In genomic region chr14:91352101-91352500, GRCh38 we compare ENCODE assay signal across 9 cellular contexts.
DNase-seq lines count a peak whose midpoint lies in the region; ATAC-seq, FAIRE-seq and TF ChIP-seq lines count a peak whose summit lies in the region.
"Had no signal": no experiment of that assay in that cellular context is flagged by ENCODE, and none has a peak within 500 bp of the region (broad histone marks: within the 10 kb centered on the region; RNA-seq: fewer than 3 reads in every experiment).

No MANE protein-coding gene starts in this region.

- H3K4me1 Mint-ChIP-seq in activated T-cell treated with anti-CD3 and anti-CD28 coated beads, Interleukin-2, amount 50 U/mL, for 4 hours (ENCODE audit: low read depth), result peaks cover 91% of the 10 kb centered on the region
- peaks cover 92% of the 10 kb centered on the region for H3K4me1 Mint-ChIP-seq in activated T-helper 1 cell treated with anti-CD3 and anti-CD28 coated beads, Interleukin-12 subunit alpha, Interleukin-12 subunit beta, Interleukin-2, Interleukin-4 antibody, amounts not matched to agents 30 ng/mL and 10 ng/mL and 1 ng/mL, durations not matched to agents 14 hours and 24 hours and 36 hours (ENCODE audit: low read depth)

- no peaks in the 10 kb centered on the region for H3K27me3 ChIP-seq in stomach smooth muscle (ENCODE audit: control insufficient read depth in 1 of 2, insufficient read depth in 2 of 2, low read length in 2 of 2)

- no peak for TF ChIP-seq CTCF in kidney (IDR thresholded peaks at IDR 0.05; ENCODE audit: borderline replicate concordance, extremely low read depth, insufficient read depth)

- H3K4me3 ChIP-seq in kidney (ENCODE audit: low read length in 2 of 2), result no peak overlapping the region
- H3K4me3 ChIP-seq in stomach smooth muscle (ENCODE audit: low read length in 2 of 2), result peak overlapping the region; percentile 55 to 71

- ATAC-seq in activated T-cell treated with anti-CD3 and anti-CD28 coated beads, Interleukin-2, amount 50 U/mL, for 4 hours, result no peak

- no peaks in the 10 kb centered on the region for H3K27me3 Mint-ChIP-seq in activated T-cell treated with anti-CD3 and anti-CD28 coated beads, Interleukin-2, amount 50 U/mL, for 4 hours (ENCODE audit: low read depth)
- no peaks in the 10 kb centered on the region for H3K27me3 Mint-ChIP-seq in activated T-helper 1 cell treated with anti-CD3 and anti-CD28 coated beads, Interleukin-12 subunit alpha, Interleukin-12 subunit beta, Interleukin-2, Interleukin-4 antibody, amounts not matched to agents 30 ng/mL and 10 ng/mL and 1 ng/mL, durations not matched to agents 14 hours and 24 hours and 36 hours (ENCODE audit: insufficient read depth)

- H3K9ac ChIP-seq in kidney (ENCODE audit: low read length in 2 of 2) (no peak overlapping the region), stomach smooth muscle (ENCODE audit: low read length in 2 of 2) (peak overlapping the region; percentile 47 to 56)

- DNase-seq in activated T-cell treated with anti-CD3 and anti-CD28 coated beads, Interleukin-2, amount 50 U/mL, for 4 hours, result no peak
- no peak for DNase-seq in activated T-cell treated with anti-CD3 and anti-CD28 coated beads, Interleukin-2, amount 50 U/mL, for 48 hours
- DNase-seq in activated T-helper 1 cell treated with anti-CD3 and anti-CD28 coated beads, Interleukin-12 subunit alpha, Interleukin-12 subunit beta, Interleukin-2, Interleukin-4 antibody, amounts not matched to agents 30 ng/mL and 10 ng/mL and 1 ng/mL, durations not matched to agents 14 hours and 24 hours and 36 hours (ENCODE audit: low spot score), result no peak
- DNase-seq in kidney (peak; percentile 65), T-helper 9 cell (no peak), NCI-H187 treated with DMSO at 0.1 percent for 48 hours (lab: John Stamatoyannopoulos, UW) (no peak), NCI-H187 (lab: John Stamatoyannopoulos, UW) (no peak)

- H3K27ac Mint-ChIP-seq in activated T-helper 1 cell treated with anti-CD3 and anti-CD28 coated beads, Interleukin-12 subunit alpha, Interleukin-12 subunit beta, Interleukin-2, Interleukin-4 antibody, amounts not matched to agents 30 ng/mL and 10 ng/mL and 1 ng/mL, durations not matched to agents 14 hours and 24 hours and 36 hours, result peak overlapping the region; percentile 94

- peaks cover 22% of the 10 kb centered on the region for H3K36me3 Mint-ChIP-seq in activated T-cell treated with anti-CD3 and anti-CD28 coated beads, Interleukin-2, amount 50 U/mL, for 4 hours (ENCODE audit: insufficient read depth)
- H3K36me3 Mint-ChIP-seq in activated T-helper 1 cell treated with anti-CD3 and anti-CD28 coated beads, Interleukin-12 subunit alpha, Interleukin-12 subunit beta, Interleukin-2, Interleukin-4 antibody, amounts not matched to agents 30 ng/mL and 10 ng/mL and 1 ng/mL, durations not matched to agents 14 hours and 24 hours and 36 hours (ENCODE audit: low read depth), result peaks cover 20% of the 10 kb centered on the region

- H3K36me3 ChIP-seq in kidney (ENCODE audit: control insufficient read depth in 1 of 2, insufficient read depth in 2 of 2, low read length in 2 of 2), result no peaks in the 10 kb centered on the region
- H3K36me3 ChIP-seq in stomach smooth muscle (ENCODE audit: control insufficient read depth in 2 of 2, insufficient read depth in 2 of 2, low read length in 2 of 2), result no peaks in the 10 kb centered on the region

- no peak for FAIRE-seq in kidney (lab: Jason Lieb, UNC)

- intact Hi-C loops in activated T-helper 1 cell treated with anti-CD3 and anti-CD28 coated beads, Interleukin-12 subunit alpha, Interleukin-12 subunit beta, Interleukin-2, Interleukin-4 antibody, amounts not matched to agents 30 ng/mL and 10 ng/mL and 1 ng/mL, durations not matched to agents 14 hours and 24 hours and 36 hours (cut with micrococcal nuclease), result no loop called here
- intact Hi-C loops in kidney (cut with DNase I), result no loop called here

- H3K9me3 Mint-ChIP-seq in activated T-cell treated with anti-CD3 and anti-CD28 coated beads, Interleukin-2, amount 50 U/mL, for 4 hours, result no peaks in the 10 kb centered on the region
- no peaks in the 10 kb centered on the region for H3K9me3 Mint-ChIP-seq in activated T-helper 1 cell treated with anti-CD3 and anti-CD28 coated beads, Interleukin-12 subunit alpha, Interleukin-12 subunit beta, Interleukin-2, Interleukin-4 antibody, amounts not matched to agents 30 ng/mL and 10 ng/mL and 1 ng/mL, durations not matched to agents 14 hours and 24 hours and 36 hours

- H3K9me3 ChIP-seq in kidney (ENCODE audit: control insufficient read depth in 1 of 2, low read length in 2 of 2), result no peaks in the 10 kb centered on the region
- H3K9me3 ChIP-seq in stomach smooth muscle (ENCODE audit: control insufficient read depth in 2 of 2, low read length in 2 of 2), result no peaks in the 10 kb centered on the region

- H3K4me1 ChIP-seq in kidney (ENCODE audit: control insufficient read depth in 1 of 2, insufficient read depth in 1 of 2, low read depth in 1 of 2, low read length in 2 of 2), result peaks cover 9 to 14% of the 10 kb centered on the region in 2 donors
- peaks cover 31% of the 10 kb centered on the region for H3K4me1 ChIP-seq in stomach smooth muscle (ENCODE audit: control insufficient read depth, insufficient read depth, low read length)

- no peak overlapping the region for H3K27ac ChIP-seq in kidney (ENCODE audit: low read depth in 2 of 2, low read length in 2 of 2)
- peak overlapping the region; percentile 79 for H3K27ac ChIP-seq in stomach smooth muscle (ENCODE audit: low read length)
- H3K27ac ChIP-seq: VCaP had no signal

- peak overlapping the region; percentile 72 for H3K4me3 Mint-ChIP-seq in activated T-cell treated with anti-CD3 and anti-CD28 coated beads, Interleukin-2, amount 50 U/mL, for 4 hours
- H3K4me3 Mint-ChIP-seq in activated T-helper 1 cell treated with anti-CD3 and anti-CD28 coated beads, Interleukin-12 subunit alpha, Interleukin-12 subunit beta, Interleukin-2, Interleukin-4 antibody, amounts not matched to agents 30 ng/mL and 10 ng/mL and 1 ng/mL, durations not matched to agents 14 hours and 24 hours and 36 hours, result peak overlapping the region; percentile 74

Comparison
In these comparisons a context has a peak if more than half of its experiments do, and no peak if none do; other contexts are left out.
1. H3K4me3 ChIP-seq: peak in stomach smooth muscle (2 of 2); none in kidney (0 of 2).
2. H3K9ac ChIP-seq: peak in stomach smooth muscle (2 of 2); none in kidney (0 of 2).